9 cellular contexts compared by ENCODE assay signal in the genomic region with DNA sequence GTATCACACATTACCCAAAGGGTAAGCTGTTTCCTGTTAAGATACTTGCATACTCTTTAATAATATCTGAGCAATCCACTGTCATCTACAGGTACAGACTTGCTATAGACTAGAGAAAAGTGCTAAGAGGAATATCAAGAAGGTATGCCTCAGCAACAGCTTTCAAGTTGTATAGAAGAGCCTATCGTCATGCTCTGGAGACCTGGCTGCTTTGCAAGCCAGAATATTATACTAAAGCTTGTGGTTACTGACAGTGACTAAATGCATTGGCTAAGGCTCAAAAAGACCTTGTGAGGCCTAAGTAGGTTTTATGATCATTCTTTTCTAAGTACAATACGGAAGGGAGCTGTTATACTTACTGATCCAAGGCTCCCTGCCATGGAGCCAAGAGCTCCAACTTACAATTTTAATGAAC. TPM values are rescaled to one million over a fixed set of nuclear protein-coding genes. Genes with fewer than 3 reads are reported as not detected.
A peak's percentile ranks its signal among the peaks of the same experiment; 100 is the strongest.
DNase-seq lines count a peak whose midpoint lies in the region; ATAC-seq and TF ChIP-seq lines count a peak whose summit lies in the region.
"Had no signal": no experiment of that assay in that cellular context is flagged by ENCODE, and none has a peak within 500 bp of the region (broad histone marks: within the 10 kb centered on the region; RNA-seq: fewer than 3 reads in every experiment).

No MANE protein-coding gene starts in this region.

- ATAC-seq in GM21423 (IDR thresholded peaks at IDR 0.05; ENCODE audit: unreplicated experiment): peak; percentile 98

- no peak for TF ChIP-seq POLR2A in vagina (IDR thresholded peaks at IDR 0.05)

- peaks cover 0 to 3% of the 10 kb centered on the region in 2 donors for H3K36me3 ChIP-seq in vagina

- peak overlapping the region; percentile 59 for H3K27ac Mint-ChIP-seq in activated T-helper 1 cell treated with anti-CD3 and anti-CD28 coated beads, Interleukin-12 subunit alpha, Interleukin-12 subunit beta, Interleukin-2, Interleukin-4 antibody, amounts not matched to agents 30 ng/mL and 10 ng/mL and 1 ng/mL, durations not matched to agents 14 hours and 24 hours and 36 hours

- no peaks in the 10 kb centered on the region for H3K27me3 ChIP-seq in vagina
- H3K27me3 ChIP-seq: right lobe of liver had no signal

- H3K36me3 Mint-ChIP-seq in activated T-helper 1 cell treated with anti-CD3 and anti-CD28 coated beads, Interleukin-12 subunit alpha, Interleukin-12 subunit beta, Interleukin-2, Interleukin-4 antibody, amounts not matched to agents 30 ng/mL and 10 ng/mL and 1 ng/mL, durations not matched to agents 14 hours and 24 hours and 36 hours (ENCODE audit: low read depth): peaks cover 16% of the 10 kb centered on the region

- peaks cover 9% of the 10 kb centered on the region for H3K4me1 ChIP-seq in vagina

- DNase-seq in GDM1 (lab: John Stamatoyannopoulos, UW) (peak; percentile 8), HPDE6-E6E7 (ENCODE audit: extremely low spot score) (peak; percentile 56), non-pigmented ciliary epithelial cell (ENCODE audit: low read depth) (peak; percentile 59), activated gamma-delta T cell treated with Interleukin-2 at 50 U/mL for 16 hours (no peak), vagina (ENCODE audit: extremely low spot score in 2 of 2) (no peak), COLO668 (lab: John Stamatoyannopoulos, UW; ENCODE audit: unreplicated experiment) (no peak)
- DNase-seq in activated T-helper 1 cell treated with anti-CD3 and anti-CD28 coated beads, Interleukin-12 subunit alpha, Interleukin-12 subunit beta, Interleukin-2, Interleukin-4 antibody, amounts not matched to agents 30 ng/mL and 10 ng/mL and 1 ng/mL, durations not matched to agents 14 hours and 24 hours and 36 hours (ENCODE audit: low spot score): no peak
- DNase-seq: right lobe of liver had no signal

- intact Hi-C loops in activated T-helper 1 cell treated with anti-CD3 and anti-CD28 coated beads, Interleukin-12 subunit alpha, Interleukin-12 subunit beta, Interleukin-2, Interleukin-4 antibody, amounts not matched to agents 30 ng/mL and 10 ng/mL and 1 ng/mL, durations not matched to agents 14 hours and 24 hours and 36 hours (cut with micrococcal nuclease): loop anchor here (1.0 to 5.0 kb wide), 2 partner anchors 12 to 140 kb away; partner anchors contain the start of gene LAMP2
- intact Hi-C loops in vagina (cut with DNase I): no loop called here

- no peak for TF ChIP-seq CTCF in vagina (IDR thresholded peaks at IDR 0.05)

- H3K9me3 ChIP-seq in vagina: no peaks in the 10 kb centered on the region
- H3K9me3 ChIP-seq: right lobe of liver had no signal

- peaks cover 39% of the 10 kb centered on the region for H3K4me1 Mint-ChIP-seq in activated T-helper 1 cell treated with anti-CD3 and anti-CD28 coated beads, Interleukin-12 subunit alpha, Interleukin-12 subunit beta, Interleukin-2, Interleukin-4 antibody, amounts not matched to agents 30 ng/mL and 10 ng/mL and 1 ng/mL, durations not matched to agents 14 hours and 24 hours and 36 hours (ENCODE audit: low read depth)

- no peaks in the 10 kb centered on the region for H3K27me3 Mint-ChIP-seq in activated T-helper 1 cell treated with anti-CD3 and anti-CD28 coated beads, Interleukin-12 subunit alpha, Interleukin-12 subunit beta, Interleukin-2, Interleukin-4 antibody, amounts not matched to agents 30 ng/mL and 10 ng/mL and 1 ng/mL, durations not matched to agents 14 hours and 24 hours and 36 hours (ENCODE audit: insufficient read depth)

- peak overlapping the region; percentile 50 for H3K4me3 Mint-ChIP-seq in activated T-helper 1 cell treated with anti-CD3 and anti-CD28 coated beads, Interleukin-12 subunit alpha, Interleukin-12 subunit beta, Interleukin-2, Interleukin-4 antibody, amounts not matched to agents 30 ng/mL and 10 ng/mL and 1 ng/mL, durations not matched to agents 14 hours and 24 hours and 36 hours

- H3K4me3 ChIP-seq in vagina: no peak overlapping the region
- H3K4me3 ChIP-seq: right lobe of liver had no signal

- no peak overlapping the region for H3K27ac ChIP-seq in vagina
- H3K27ac ChIP-seq: right lobe of liver had no signal

- no peaks in the 10 kb centered on the region for H3K9me3 Mint-ChIP-seq in activated T-helper 1 cell treated with anti-CD3 and anti-CD28 coated beads, Interleukin-12 subunit alpha, Interleukin-12 subunit beta, Interleukin-2, Interleukin-4 antibody, amounts not matched to agents 30 ng/mL and 10 ng/mL and 1 ng/mL, durations not matched to agents 14 hours and 24 hours and 36 hours

RNA-seq across cellular contexts. Expression of gene LAMP2, which starts 11.3 kb away (rescaled TPM):
- 42.7 and 44.1 TPM in 2 replicates for total RNA-seq in activated T-helper 1 cell treated with anti-CD3 and anti-CD28 coated beads, Interleukin-12 subunit alpha, Interleukin-12 subunit beta, Interleukin-2, Interleukin-4 antibody, amounts not matched to agents 30 ng/mL and 10 ng/mL and 1 ng/mL, durations not matched to agents 14 hours and 24 hours and 36 hours
- total RNA-seq in vagina: 106 TPM

Comparison
In these comparisons a context has a peak if more than half of its experiments do, and no peak if none do; other contexts are left out.
1. DNase-seq: peak in GDM1 (single experiment), HPDE6-E6E7 (single experiment) and non-pigmented ciliary epithelial cell (single experiment); none in activated T-helper 1 cell treated with anti-CD3 and anti-CD28 coated beads, Interleukin-12 subunit alpha, Interleukin-12 subunit beta, Interleukin-2, Interleukin-4 antibody, amounts not matched to agents 30 ng/mL and 10 ng/mL and 1 ng/mL, durations not matched to agents 14 hours and 24 hours and 36 hours (single experiment), activated gamma-delta T cell treated with Interleukin-2 at 50 U/mL for 16 hours (single experiment), vagina (0 of 2) and COLO668 (single experiment).